In the genomic region with DNA sequence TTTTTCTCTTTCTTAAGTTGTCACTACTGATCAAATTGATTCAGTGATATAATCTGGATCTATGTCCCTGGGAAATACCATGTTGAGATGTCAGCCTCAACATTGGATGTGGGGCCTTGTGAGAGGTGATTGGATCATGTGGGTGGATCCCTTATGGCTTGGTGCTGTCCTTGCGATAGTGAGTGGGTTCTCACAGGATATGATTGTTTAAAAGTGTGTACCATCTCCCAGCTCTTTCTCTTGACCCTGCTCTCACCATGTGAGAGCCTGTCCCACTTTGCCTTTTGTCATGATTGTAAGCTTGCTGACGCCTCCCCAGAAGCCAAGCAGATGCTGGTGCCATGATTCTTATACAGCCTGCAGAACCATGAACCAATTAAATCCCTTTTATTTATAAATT, we compare ENCODE assay signal across 28 cellular contexts.
"Had no signal": no experiment of that assay in that cellular context is flagged by ENCODE, and none has a peak within 500 bp of the region (broad histone marks: within the 10 kb centered on the region; RNA-seq: fewer than 3 reads in every experiment).

No MANE protein-coding gene starts in this region.

- H3K4me1 ChIP-seq: gastrocnemius medialis, testis, transverse colon had no signal

- H3K27ac ChIP-seq: brain microvascular endothelial cell, gastrocnemius medialis, testis, transverse colon, VCaP had no signal

- H3K9me3 Mint-ChIP-seq: effector memory CD8-positive, alpha-beta T cell; naive thymus-derived CD4-positive, alpha-beta T cell had no signal

- H3K27me3 ChIP-seq: brain microvascular endothelial cell, gastrocnemius medialis, testis, transverse colon had no signal

- H3K36me3 Mint-ChIP-seq: mesothelial cell of epicardium had no signal

- H3K36me3 ChIP-seq: brain microvascular endothelial cell, gastrocnemius medialis, transverse colon had no signal

- DNase-seq: activated CD4-positive, alpha-beta T cell treated with anti-CD3 and anti-CD28 coated beads, Interleukin-2, amount 10 ng/mL, durations not matched to agents 7 days and 5 days; activated CD8-positive, alpha-beta memory T cell treated with anti-CD3 and anti-CD28 coated beads, Interleukin-2, amount 10 ng/mL, durations not matched to agents 7 days and 5 days; activated CD8-positive, alpha-beta T cell treated with anti-CD3 and anti-CD28 coated beads, Interleukin-2, amount 10 ng/mL, durations not matched to agents 7 days and 5 days; activated effector memory CD4-positive, alpha-beta T cell treated with Interleukin-2 at 50 U/mL for 16 hours; activated naive CD4-positive, alpha-beta T cell treated with Interleukin-2 at 50 U/mL for 16 hours; activated T-cell treated with anti-CD3 and anti-CD28 coated beads, Interleukin-2, amount 50 U/mL, for 48 hours; amniotic stem cell; brain microvascular endothelial cell; cortex of kidney; effector memory CD8-positive, alpha-beta T cell; erythroblast; gastrocnemius medialis; glutamatergic neuron; islet precursor cell; left cardiac atrium; left ventricle myocardium superior; naive thymus-derived CD4-positive, alpha-beta T cell; right cardiac atrium; stimulated activated CD4-positive, alpha-beta T cell treated with anti-CD3 and anti-CD28 coated beads, Interleukin-15, amount 100 ng/mL, for 24 hours; stimulated activated CD4-positive, alpha-beta T cell treated with anti-CD3 and anti-CD28 coated beads, Interleukin-2, amount 100 ng/mL, for 24 hours; stimulated activated naive CD8-positive, alpha-beta T cell treated with anti-CD3 and anti-CD28 coated beads, Interleukin-15, Interleukin-2, amounts not matched to agents 100 U/mL and 50 U/mL, for 24 hours; T-helper 1 cell; T-helper 9 cell; testis; transverse colon had no signal

- H3K27ac Mint-ChIP-seq: activated CD4-positive, alpha-beta T cell treated with anti-CD3 and anti-CD28 coated beads, Interleukin-2, amount 10 ng/mL, durations not matched to agents 7 days and 5 days; activated CD8-positive, alpha-beta memory T cell treated with anti-CD3 and anti-CD28 coated beads, Interleukin-2, amount 10 ng/mL, durations not matched to agents 7 days and 5 days; activated CD8-positive, alpha-beta T cell treated with anti-CD3 and anti-CD28 coated beads, Interleukin-2, amount 10 ng/mL, durations not matched to agents 7 days and 5 days; mesothelial cell of epicardium had no signal

- ATAC-seq: activated CD4-positive, CD25-positive, alpha-beta regulatory T cell treated with anti-CD3 and anti-CD28 coated beads, Interleukin-2, amount 50 U/mL, for 24 hours; activated CD8-positive, alpha-beta memory T cell treated with anti-CD3 and anti-CD28 coated beads, Interleukin-2, amount 10 ng/mL, durations not matched to agents 7 days and 5 days; activated CD8-positive, alpha-beta T cell treated with anti-CD3 and anti-CD28 coated beads, Interleukin-2, amount 10 ng/mL, durations not matched to agents 7 days and 5 days; effector memory CD8-positive, alpha-beta T cell; gastrocnemius medialis; left cardiac atrium; left ventricle myocardium superior; naive thymus-derived CD4-positive, alpha-beta T cell; right cardiac atrium; stimulated activated naive CD8-positive, alpha-beta T cell treated with anti-CD3 and anti-CD28 coated beads, Interleukin-15, Interleukin-2, amounts not matched to agents 100 U/mL and 50 U/mL, for 24 hours had no signal

- H3K27me3 Mint-ChIP-seq: activated CD4-positive, alpha-beta T cell treated with anti-CD3 and anti-CD28 coated beads, Interleukin-2, amount 10 ng/mL, durations not matched to agents 7 days and 5 days; activated CD8-positive, alpha-beta memory T cell treated with anti-CD3 and anti-CD28 coated beads, Interleukin-2, amount 10 ng/mL, durations not matched to agents 7 days and 5 days; effector memory CD8-positive, alpha-beta T cell; naive thymus-derived CD4-positive, alpha-beta T cell had no signal

- H3K4me3 Mint-ChIP-seq: activated CD4-positive, alpha-beta T cell treated with anti-CD3 and anti-CD28 coated beads, Interleukin-2, amount 10 ng/mL, durations not matched to agents 7 days and 5 days; activated CD8-positive, alpha-beta memory T cell treated with anti-CD3 and anti-CD28 coated beads, Interleukin-2, amount 10 ng/mL, durations not matched to agents 7 days and 5 days; activated CD8-positive, alpha-beta T cell treated with anti-CD3 and anti-CD28 coated beads, Interleukin-2, amount 10 ng/mL, durations not matched to agents 7 days and 5 days; effector memory CD8-positive, alpha-beta T cell; mesothelial cell of epicardium; naive thymus-derived CD4-positive, alpha-beta T cell had no signal

- H3K9me3 ChIP-seq: gastrocnemius medialis, testis, transverse colon had no signal

- H3K4me3 ChIP-seq: gastrocnemius medialis, testis, transverse colon had no signal
